Comparison of ENCODE assay signal across 10 cellular contexts in the genomic region with DNA sequence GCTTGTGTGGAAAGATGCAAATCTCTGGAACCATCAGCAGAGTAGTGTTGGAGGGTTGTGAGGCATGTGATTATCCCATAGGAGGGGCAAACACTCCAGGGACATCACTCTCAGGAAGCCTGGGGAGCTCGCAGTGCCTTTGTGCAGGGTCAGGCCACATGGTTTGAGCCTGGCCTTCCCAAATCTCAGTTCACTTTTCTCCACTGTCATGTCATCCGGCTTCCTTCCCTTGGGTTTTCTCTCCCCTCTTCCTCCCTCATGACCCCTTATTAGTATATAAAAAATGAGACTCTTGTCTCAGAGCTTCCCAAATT. TPM values are rescaled to one million over a fixed set of nuclear protein-coding genes. Genes with fewer than 3 reads are reported as not detected.
DNase-seq lines count a peak whose midpoint lies in the region; ATAC-seq lines count a peak whose summit lies in the region.
"Had no signal": no experiment of that assay in that cellular context is flagged by ENCODE, and none has a peak within 500 bp of the region (broad histone marks: within the 10 kb centered on the region; RNA-seq: fewer than 3 reads in every experiment).

No MANE protein-coding gene starts in this region.

- peaks cover 6 to 8% of the 10 kb centered on the region in 2 donors for H3K9me3 Mint-ChIP-seq in activated naive CD4-positive, alpha-beta T cell treated with anti-CD3 and anti-CD28 coated beads, Interleukin-2, amount 50 U/mL, for 72 hours
- no peaks in the 10 kb centered on the region for H3K9me3 Mint-ChIP-seq in immature natural killer cell
- H3K9me3 Mint-ChIP-seq in stimulated activated naive CD8-positive, alpha-beta T cell treated with anti-CD3 and anti-CD28 coated beads, Interleukin-15, amount 100 ng/mL, for 72 hours: peaks cover 8% of the 10 kb centered on the region in 2 donors

- ATAC-seq in activated naive CD4-positive, alpha-beta T cell treated with anti-CD3 and anti-CD28 coated beads, Interleukin-2, amount 50 U/mL, for 72 hours: no peak
- no peak for ATAC-seq in stimulated activated naive CD8-positive, alpha-beta T cell treated with anti-CD3 and anti-CD28 coated beads, Interleukin-15, amount 100 ng/mL, for 72 hours
- no peak for ATAC-seq in GM19324 (IDR thresholded peaks at IDR 0.05; ENCODE audit: low FRiP score, unreplicated experiment)
- ATAC-seq in GM19395 (IDR thresholded peaks at IDR 0.05; ENCODE audit: unreplicated experiment): no peak

- peaks cover 87 to 89% of the 10 kb centered on the region in 2 donors for H3K4me1 Mint-ChIP-seq in immature natural killer cell
- peaks cover 83% of the 10 kb centered on the region for H3K4me1 Mint-ChIP-seq in stimulated activated naive CD8-positive, alpha-beta T cell treated with anti-CD3 and anti-CD28 coated beads, Interleukin-15, amount 100 ng/mL, for 72 hours

- peaks cover 17 to 43% of the 10 kb centered on the region in 2 donors for H3K36me3 Mint-ChIP-seq in activated naive CD4-positive, alpha-beta T cell treated with anti-CD3 and anti-CD28 coated beads, Interleukin-2, amount 50 U/mL, for 72 hours
- H3K36me3 Mint-ChIP-seq in immature natural killer cell: peaks cover 7 to 22% (median 11%) of the 10 kb centered on the region in 3 donors

- DNase-seq in NCI-H82 (lab: John Stamatoyannopoulos, UW) (peak; percentile 47), NCI-H82 treated with DMSO at 0.1 percent for 48 hours (lab: John Stamatoyannopoulos, UW; ENCODE audit: unreplicated experiment) (no peak), immature natural killer cell (no peak), NCI-H446 (lab: John Stamatoyannopoulos, UW) (no peak)
- DNase-seq in activated naive CD4-positive, alpha-beta T cell treated with anti-CD3 and anti-CD28 coated beads, Interleukin-2, amount 50 U/mL, for 72 hours (ENCODE audit: low spot score in 2 of 2): no peak
- no peak for DNase-seq in stimulated activated naive CD8-positive, alpha-beta T cell treated with anti-CD3 and anti-CD28 coated beads, Interleukin-15, amount 100 ng/mL, for 72 hours
- DNase-seq: EL, T1000 had no signal

- H3K27ac Mint-ChIP-seq in activated naive CD4-positive, alpha-beta T cell treated with anti-CD3 and anti-CD28 coated beads, Interleukin-2, amount 50 U/mL, for 72 hours: peak overlapping the region; percentile 98 to 99
- peak overlapping the region; percentile 80 to 95 (median 88) for H3K27ac Mint-ChIP-seq in immature natural killer cell
- peak overlapping the region; percentile 95 to 98 for H3K27ac Mint-ChIP-seq in stimulated activated naive CD8-positive, alpha-beta T cell treated with anti-CD3 and anti-CD28 coated beads, Interleukin-15, amount 100 ng/mL, for 72 hours

- H3K27me3 Mint-ChIP-seq in immature natural killer cell (ENCODE audit: low read depth in 3 of 3): peaks cover 0 to 4% (median 0%) of the 10 kb centered on the region in 3 donors
- H3K27me3 Mint-ChIP-seq in stimulated activated naive CD8-positive, alpha-beta T cell treated with anti-CD3 and anti-CD28 coated beads, Interleukin-15, amount 100 ng/mL, for 72 hours: no peaks in the 10 kb centered on the region

- peak overlapping the region in 4 of 5 donors; percentile 8 to 72 (median 48) for H3K4me3 Mint-ChIP-seq in immature natural killer cell
- peak overlapping the region; percentile 80 to 81 for H3K4me3 Mint-ChIP-seq in stimulated activated naive CD8-positive, alpha-beta T cell treated with anti-CD3 and anti-CD28 coated beads, Interleukin-15, amount 100 ng/mL, for 72 hours

RNA-seq across cellular contexts. Expression of a gene that starts 20.4 kb away (rescaled TPM):
- 10 to 100 TPM; 30.7 to 53.6 TPM for total RNA-seq in activated naive CD4-positive, alpha-beta T cell treated with anti-CD3 and anti-CD28 coated beads, Interleukin-2, amount 50 U/mL, for 72 hours
- 100 to 1,000 TPM; 141 to 363 (median 226) TPM for polyA plus RNA-seq in immature natural killer cell
